In genomic region chr11:83249972-83250593, GRCh38 we compare ENCODE assay signal across 1 cellular context.
TF ChIP-seq lines count a peak whose summit lies in the region.

No MANE protein-coding gene starts in this region.

TF ChIP-seq in H1, 55 proteins besides CTCF, POLR2A, EP300 and RAD21 (continued from another document):
- TF ChIP-seq CHD7 (IDR thresholded peaks at IDR 0.05; ENCODE audit: insufficient replicate concordance, low read length) (no peak), KDM1A (IDR thresholded peaks at IDR 0.05; ENCODE audit: borderline replicate concordance, low read length) (no peak), CEBPB (IDR thresholded peaks at IDR 0.05; ENCODE audit: low read depth, low read length) (no peak), BRCA1 (IDR thresholded peaks at IDR 0.05; ENCODE audit: low read depth, low read length) (no peak), PHF8 (conservative IDR thresholded peaks at IDR 0.05; ENCODE audit: low read depth, low read length) (no peak)
